Comparison of ENCODE assay signal across 6 cellular contexts in genomic region chr19:11420894-11421606, GRCh38.
A peak's percentile ranks its signal among the peaks of the same experiment; 100 is the strongest.
DNase-seq lines count a peak whose midpoint lies in the region; ATAC-seq and TF ChIP-seq lines count a peak whose summit lies in the region.

No MANE protein-coding gene starts in this region.

- TF ChIP-seq CTCF in fibroblast of pulmonary artery (IDR thresholded peaks at IDR 0.05; ENCODE audit: low read length, missing control alignments): no peak

- H3K9me3 Mint-ChIP-seq in stimulated activated effector memory CD8-positive, alpha-beta T cell treated with anti-CD3 and anti-CD28 coated beads, Interleukin-12 subunit alpha, Interleukin-12 subunit beta, amount 100 ng/mL, for 72 hours: no peaks in the 10 kb centered on the region

- peak overlapping the region; percentile 73 for H3K4me3 Mint-ChIP-seq in stimulated activated effector memory CD8-positive, alpha-beta T cell treated with anti-CD3 and anti-CD28 coated beads, Interleukin-12 subunit alpha, Interleukin-12 subunit beta, amount 100 ng/mL, for 72 hours

- H3K27ac Mint-ChIP-seq in stimulated activated effector memory CD8-positive, alpha-beta T cell treated with anti-CD3 and anti-CD28 coated beads, Interleukin-12 subunit alpha, Interleukin-12 subunit beta, amount 100 ng/mL, for 72 hours: peak overlapping the region; percentile 64

- peak; percentile 5 for DNase-seq in NCI-H774 (lab: John Stamatoyannopoulos, UW)
- no peak for DNase-seq in fibroblast of pulmonary artery (ENCODE audit: low read depth)
- DNase-seq in stimulated activated effector memory CD8-positive, alpha-beta T cell treated with anti-CD3 and anti-CD28 coated beads, Interleukin-12 subunit alpha, Interleukin-12 subunit beta, amount 100 ng/mL, for 72 hours (ENCODE audit: low spot score in 2 of 2): peak in 1 of 2 donors; percentile 15
- DNase-seq in RPMI8226: no peak
- DNase-seq in AG08396 (ENCODE audit: low spot score): no peak
- no peak for DNase-seq in RKO (ENCODE audit: low spot score)

- H3K36me3 Mint-ChIP-seq in stimulated activated effector memory CD8-positive, alpha-beta T cell treated with anti-CD3 and anti-CD28 coated beads, Interleukin-12 subunit alpha, Interleukin-12 subunit beta, amount 100 ng/mL, for 72 hours: no peaks in the 10 kb centered on the region

- H3K4me1 Mint-ChIP-seq in stimulated activated effector memory CD8-positive, alpha-beta T cell treated with anti-CD3 and anti-CD28 coated beads, Interleukin-12 subunit alpha, Interleukin-12 subunit beta, amount 100 ng/mL, for 72 hours: peaks cover 47% of the 10 kb centered on the region

- no peak for ATAC-seq in stimulated activated effector memory CD8-positive, alpha-beta T cell treated with anti-CD3 and anti-CD28 coated beads, Interleukin-12 subunit alpha, Interleukin-12 subunit beta, amount 100 ng/mL, for 72 hours

- peak overlapping the region; percentile 38 for H3K4me3 ChIP-seq in fibroblast of pulmonary artery (replicated peaks; ENCODE audit: low read depth, low read length)
